In the genomic region with DNA sequence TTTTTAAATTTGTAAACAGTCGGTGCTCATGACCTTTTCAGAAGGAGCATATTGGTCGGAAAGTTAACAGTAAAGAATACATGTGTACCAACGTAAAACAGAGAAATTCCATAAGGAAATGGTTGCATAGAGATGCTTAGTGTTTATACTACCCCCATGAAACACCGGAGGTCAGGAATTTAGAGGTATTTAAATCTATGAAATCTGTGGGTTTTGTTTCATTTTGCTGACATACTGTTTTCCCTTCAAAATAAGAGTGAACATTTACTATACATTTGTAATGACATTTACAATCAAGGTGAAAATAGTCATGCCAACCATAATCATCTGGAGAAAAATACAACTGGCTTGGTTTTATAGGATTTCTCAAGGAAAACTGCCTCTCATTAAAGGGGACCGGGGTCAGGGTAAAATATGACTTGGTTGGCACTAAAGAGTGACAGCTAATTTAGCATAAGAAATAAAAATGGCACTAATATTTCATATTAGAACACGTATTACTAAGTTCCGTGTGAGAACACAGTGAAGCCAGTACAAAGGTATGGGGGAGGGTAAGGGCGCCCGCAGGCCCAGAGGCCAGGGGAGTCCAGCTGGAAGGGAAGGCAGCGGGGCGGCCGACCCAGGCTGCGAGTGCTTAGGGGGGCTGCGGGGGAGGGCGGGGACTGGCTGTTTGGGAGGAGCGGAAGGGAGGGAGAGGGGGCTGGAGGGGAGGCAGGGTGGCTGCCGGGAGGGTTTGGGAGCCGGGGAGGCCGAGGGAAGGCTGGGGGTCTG, we compare ENCODE assay signal across 1 cellular context.
TF ChIP-seq lines count a peak whose summit lies in the region.

No MANE protein-coding gene starts in this region.

TF ChIP-seq in HCT116, 20 proteins besides CTCF, POLR2A, EP300 and RAD21 (continued from another document):
- TF ChIP-seq, protein P1, sequence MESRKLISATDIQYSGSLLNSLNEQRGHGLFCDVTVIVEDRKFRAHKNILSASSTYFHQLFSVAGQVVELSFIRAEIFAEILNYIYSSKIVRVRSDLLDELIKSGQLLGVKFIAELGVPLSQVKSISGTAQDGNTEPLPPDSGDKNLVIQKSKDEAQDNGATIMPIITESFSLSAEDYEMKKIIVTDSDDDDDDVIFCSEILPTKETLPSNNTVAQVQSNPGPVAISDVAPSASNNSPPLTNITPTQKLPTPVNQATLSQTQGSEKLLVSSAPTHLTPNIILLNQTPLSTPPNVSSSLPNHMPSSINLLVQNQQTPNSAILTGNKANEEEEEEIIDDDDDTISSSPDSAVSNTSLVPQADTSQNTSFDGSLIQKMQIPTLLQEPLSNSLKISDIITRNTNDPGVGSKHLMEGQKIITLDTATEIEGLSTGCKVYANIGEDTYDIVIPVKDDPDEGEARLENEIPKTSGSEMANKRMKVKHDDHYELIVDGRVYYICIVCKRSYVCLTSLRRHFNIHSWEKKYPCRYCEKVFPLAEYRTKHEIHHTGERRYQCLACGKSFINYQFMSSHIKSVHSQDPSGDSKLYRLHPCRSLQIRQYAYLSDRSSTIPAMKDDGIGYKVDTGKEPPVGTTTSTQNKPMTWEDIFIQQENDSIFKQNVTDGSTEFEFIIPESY (IDR thresholded peaks at IDR 0.05; ENCODE audit: extremely low read depth, insufficient replicate concordance, low read length): no peak
- TF ChIP-seq CBX3 (IDR thresholded peaks at IDR 0.05; ENCODE audit: low read depth) (no peak), SIN3A (IDR thresholded peaks at IDR 0.05; ENCODE audit: low read depth) (no peak), JUND (IDR thresholded peaks at IDR 0.05) (no peak), EZH2phosphoT487 (IDR thresholded peaks at IDR 0.05; ENCODE audit: borderline replicate concordance) (no peak), ELF1 (IDR thresholded peaks at IDR 0.05; ENCODE audit: borderline replicate concordance, low read depth) (no peak), ZNF274 (IDR thresholded peaks at IDR 0.05; ENCODE audit: low read depth, low read length) (no peak), CEBPB (IDR thresholded peaks at IDR 0.05; ENCODE audit: low read depth) (no peak), FOSL1 (IDR thresholded peaks at IDR 0.05; ENCODE audit: low read depth) (no peak), YY1 (IDR thresholded peaks at IDR 0.05; ENCODE audit: extremely low read depth, insufficient replicate concordance, low read depth, low read length) (no peak)
